1 cellular context compared by ENCODE assay signal in genomic region chr21:45525153-45525909, GRCh38.
TF ChIP-seq lines count a peak whose summit lies in the region.

No MANE protein-coding gene starts in this region.

TF ChIP-seq in WTC11, 78 proteins besides CTCF, POLR2A, EP300 and RAD21 (continued from another document):
- TF ChIP-seq ZNF532 (CRISPR knock-in tag; IDR thresholded peaks at IDR 0.05; ENCODE audit: borderline replicate concordance) (no peak), MLX (CRISPR knock-in tag; IDR thresholded peaks at IDR 0.05) (no peak), ATF6 (CRISPR knock-in tag; IDR thresholded peaks at IDR 0.05) (no peak), ZNF317 (CRISPR knock-in tag; IDR thresholded peaks at IDR 0.05; ENCODE audit: borderline replicate concordance, low read depth) (no peak), E2F4 (CRISPR knock-in tag; IDR thresholded peaks at IDR 0.05; ENCODE audit: borderline replicate concordance, low read depth) (no peak), NFE2L1 (CRISPR knock-in tag; IDR thresholded peaks at IDR 0.05) (no peak)
